Comparison of ENCODE assay signal across 12 cellular contexts in the genomic region with DNA sequence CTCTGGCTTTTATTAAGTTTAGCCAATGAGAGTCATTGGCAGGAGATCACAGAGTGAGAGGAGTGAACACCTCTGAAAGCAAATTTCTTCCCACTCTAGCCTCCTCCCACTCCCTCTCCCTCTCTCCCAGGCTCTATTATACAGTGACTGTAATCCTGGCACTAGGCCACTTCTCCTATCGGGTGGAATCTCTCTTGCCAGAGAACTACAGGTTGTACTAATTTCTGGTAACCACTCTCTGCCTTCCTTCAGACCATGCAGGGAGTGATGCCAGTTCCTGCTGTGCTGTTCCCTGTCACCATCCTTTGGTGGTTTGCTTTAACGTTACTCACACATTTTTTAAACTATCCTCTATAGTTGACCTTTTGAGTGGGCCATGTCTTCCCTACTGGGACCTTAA.
DNase-seq lines count a peak whose midpoint lies in the region; ATAC-seq and TF ChIP-seq lines count a peak whose summit lies in the region.
"Had no signal": no experiment of that assay in that cellular context is flagged by ENCODE, and none has a peak within 500 bp of the region (broad histone marks: within the 10 kb centered on the region; RNA-seq: fewer than 3 reads in every experiment).

No MANE protein-coding gene starts in this region.

- no peaks in the 10 kb centered on the region for H4K20me1 ChIP-seq in BLaER1 treated with 17β-estradiol and CSF1 and Interleukin-3, amounts not matched to agents 10 nM and 100 nM
- peaks cover 5% of the 10 kb centered on the region; the same call in 1 of the 2 replicates for H4K20me1 ChIP-seq in IMR-90 (ENCODE audit: insufficient read depth, low read length)

- H3K4me1 ChIP-seq in BLaER1 treated with 17β-estradiol and CSF1 and Interleukin-3, amounts not matched to agents 10 nM and 100 nM = peaks cover 8 to 78% (median 41%) of the 10 kb centered on the region in 10 experiments
- H3K4me1 ChIP-seq in IMR-90 (ENCODE audit: control insufficient read depth, insufficient read depth, low read length) = peaks cover 11% of the 10 kb centered on the region
- H3K4me1 ChIP-seq in adrenal gland (replicated peaks in 1 of 2) = peaks cover 0 to 6% of the 10 kb centered on the region in 2 donors
- H3K4me1 ChIP-seq in mesenchymal stem cell (ENCODE audit: control insufficient read depth, insufficient read depth, low read depth, low read length) = peaks cover 11% of the 10 kb centered on the region
- peaks cover 6% of the 10 kb centered on the region for H3K4me1 ChIP-seq in suprapubic skin

- H3K36me3 ChIP-seq in BLaER1 treated with 17β-estradiol and CSF1 and Interleukin-3, amounts not matched to agents 10 nM and 100 nM = no peaks in the 10 kb centered on the region
- H3K36me3 ChIP-seq in IMR-90 (ENCODE audit: control insufficient read depth, insufficient read depth, low read length) = no peaks in the 10 kb centered on the region
- no peaks in the 10 kb centered on the region for H3K36me3 ChIP-seq in adrenal gland (replicated peaks in 1 of 2)
- no peaks in the 10 kb centered on the region for H3K36me3 ChIP-seq in mesenchymal stem cell (ENCODE audit: control insufficient read depth in 1 of 2, insufficient read depth in 2 of 2, low read depth in 1 of 2, low read length in 2 of 2)
- no peaks in the 10 kb centered on the region for H3K36me3 ChIP-seq in suprapubic skin

- H3K4me3 ChIP-seq in BLaER1 treated with 17β-estradiol and CSF1 and Interleukin-3, amounts not matched to agents 10 nM and 100 nM = no peak overlapping the region
- no peak overlapping the region for H3K4me3 ChIP-seq in IMR-90 (ENCODE audit: insufficient read depth, low read depth, low read length)
- no peak overlapping the region for H3K4me3 ChIP-seq in adrenal gland
- no peak overlapping the region for H3K4me3 ChIP-seq in mesenchymal stem cell (ENCODE audit: insufficient read depth in 1 of 2, low read depth in 1 of 2, low read length in 2 of 2)
- H3K4me3 ChIP-seq in suprapubic skin = no peak overlapping the region

- H3K79me1 ChIP-seq in IMR-90 (ENCODE audit: low read depth in 1 of 2, low read length in 2 of 2) (no peaks in the 10 kb centered on the region), mesenchymal stem cell (replicated peaks; ENCODE audit: low read length, poor library complexity, severe bottlenecking) (no peaks in the 10 kb centered on the region)

- TF ChIP-seq RAD21 in IMR-90 (IDR thresholded peaks at IDR 0.05; ENCODE audit: low read length) = no peak

- H2BK120ac ChIP-seq in IMR-90 (ENCODE audit: low read depth, low read length) (no peak overlapping the region), mesenchymal stem cell (ENCODE audit: low read depth, low read length) (no peak overlapping the region)

- H3K14ac ChIP-seq in IMR-90 (replicated peaks; ENCODE audit: low read depth, low read length) = peak overlapping the region; percentile 29; the same call in 1 of the 2 replicates
- no peak overlapping the region for H3K14ac ChIP-seq in mesenchymal stem cell (ENCODE audit: low read length in 2 of 2)

- peaks cover 27% of the 10 kb centered on the region for H3K4me1 Mint-ChIP-seq in type B pancreatic cell (ENCODE audit: unreplicated experiment)

- CTCF ChIA-PET in IMR-90 (lab: Yijun Ruan, JAX) = no interaction called here

- no peaks in the 10 kb centered on the region for H3K27me3 ChIP-seq in BLaER1 treated with 17β-estradiol and CSF1 and Interleukin-3, amounts not matched to agents 10 nM and 100 nM
- H3K27me3 ChIP-seq in IMR-90 (ENCODE audit: control insufficient read depth, insufficient read depth, low read length) (no peaks in the 10 kb centered on the region), adrenal gland (no peaks in the 10 kb centered on the region), mesenchymal stem cell (ENCODE audit: control insufficient read depth in 1 of 2, insufficient read depth in 1 of 2, low read length in 2 of 2) (no peaks in the 10 kb centered on the region), suprapubic skin (no peaks in the 10 kb centered on the region)

- in situ Hi-C loops in IMR-90 (cut with MboI; ENCODE audit: low sequenced_read_pairs) = no loop called here

- TF ChIP-seq POLR2A in IMR-90 (IDR thresholded peaks at IDR 0.05; ENCODE audit: low read depth, low read length) (no peak), adrenal gland (IDR thresholded peaks at IDR 0.05) (no peak), suprapubic skin (IDR thresholded peaks at IDR 0.05) (no peak)

- H2AK5ac ChIP-seq in IMR-90 (ENCODE audit: low read depth, low read length) (peak overlapping the region; percentile 37; the same call in 1 of the 2 replicates), mesenchymal stem cell (ENCODE audit: low read length, severe bottlenecking) (peak overlapping the region; percentile 17)

- H4K91ac ChIP-seq in IMR-90 (ENCODE audit: insufficient read depth, low read depth, low read length) (no peak overlapping the region), mesenchymal stem cell (ENCODE audit: low read length) (no peak overlapping the region)

- H3K36me3 Mint-ChIP-seq in type B pancreatic cell = no peaks in the 10 kb centered on the region

- peak overlapping the region in 5 of 11 experiments; percentile 35 to 63 (median 46); a peak in 10 of 22 replicates for H3K27ac ChIP-seq in BLaER1 treated with 17β-estradiol and CSF1 and Interleukin-3, amounts not matched to agents 10 nM and 100 nM
- H3K27ac ChIP-seq in IMR-90 (ENCODE audit: insufficient read depth, low read length) (no peak overlapping the region), adrenal gland (no peak overlapping the region), mesenchymal stem cell (ENCODE audit: low read length, poor library complexity, severe bottlenecking) (peak overlapping the region; percentile 81), suprapubic skin (no peak overlapping the region)

- no peak overlapping the region for H2AK9ac ChIP-seq in IMR-90 (replicated peaks; ENCODE audit: low read depth, low read length, poor library complexity)

- H4K8ac ChIP-seq in IMR-90 (ENCODE audit: low read depth in 2 of 2, low read length in 2 of 2) = no peak overlapping the region
- H4K8ac ChIP-seq in mesenchymal stem cell (ENCODE audit: low read length) = peak overlapping the region; percentile 27

- no peak overlapping the region for H3K27ac Mint-ChIP-seq in type B pancreatic cell
- H3K27ac Mint-ChIP-seq: effector memory CD8-positive, alpha-beta T cell had no signal

- peak; percentile 66 for DNase-seq in IMR-90
- DNase-seq in adrenal gland = peak in 4 of 7 donors; percentile 14 to 23 (median 20)
- peak; percentile 66 for DNase-seq in mesenchymal stem cell
- DNase-seq in type B pancreatic cell (ENCODE audit: extremely low spot score, unreplicated experiment) = no peak
- no peak for DNase-seq in suprapubic skin (ENCODE audit: low spot score in 2 of 2)
- no peak for DNase-seq in HuH-7 (ENCODE audit: low spot score)
- DNase-seq: activated CD4-positive, CD25-positive, alpha-beta regulatory T cell treated with anti-CD3 and anti-CD28 coated beads, Interleukin-2, amount 50 U/mL, for 72 hours; effector memory CD8-positive, alpha-beta T cell; NCI-H1417 had no signal

- H2BK20ac ChIP-seq in IMR-90 (ENCODE audit: low read depth, low read length) = no peak overlapping the region

- H3K9me1 ChIP-seq in IMR-90 (ENCODE audit: insufficient read depth, low read length) = peaks cover 6% of the 10 kb centered on the region; the same call in 1 of the 2 replicates

- no TSS peak for BruUV-seq in IMR-90 (replicated peaks; lab: Mats Ljungman, UMichigan)

- H3K9me3 ChIP-seq in BLaER1 treated with 17β-estradiol and CSF1 and Interleukin-3, amounts not matched to agents 10 nM and 100 nM (replicated peaks in 1 of 11) = no peaks in the 10 kb centered on the region
- H3K9me3 ChIP-seq in IMR-90 (ENCODE audit: control insufficient read depth, insufficient read depth, low read length) (no peaks in the 10 kb centered on the region), adrenal gland (replicated peaks in 1 of 3) (no peaks in the 10 kb centered on the region), mesenchymal stem cell (ENCODE audit: control insufficient read depth, low read length) (no peaks in the 10 kb centered on the region), suprapubic skin (no peaks in the 10 kb centered on the region)

- TF ChIP-seq CTCF in IMR-90 (conservative IDR thresholded peaks at IDR 0.05; ENCODE audit: low read depth, low read length) = no peak
- no peak for TF ChIP-seq CTCF in adrenal gland (IDR thresholded peaks at IDR 0.05)
- TF ChIP-seq CTCF in type B pancreatic cell (conservative IDR thresholded peaks at IDR 0.05) = no peak
- no peak for TF ChIP-seq CTCF in suprapubic skin (IDR thresholded peaks at IDR 0.05)

- H3K9me3 Mint-ChIP-seq in type B pancreatic cell = no peaks in the 10 kb centered on the region
- H3K9me3 Mint-ChIP-seq: effector memory CD8-positive, alpha-beta T cell had no signal

- H3K4ac ChIP-seq in IMR-90 (ENCODE audit: low read depth, low read length) (no peak overlapping the region), mesenchymal stem cell (ENCODE audit: low read depth in 1 of 2, low read length in 2 of 2) (peak overlapping the region in 1 of 2 experiments; percentile 38)

- no peak overlapping the region for H2AFZ ChIP-seq in IMR-90 (replicated peaks; ENCODE audit: low read length, poor library complexity)
- H2AFZ ChIP-seq in mesenchymal stem cell (ENCODE audit: low read depth, low read length) = no peak overlapping the region

- intact Hi-C loops in IMR-90 (cut with micrococcal nuclease) (no loop called here), adrenal gland (cut with DNase I) (no loop called here)

- POLR2A ChIA-PET in IMR-90 (lab: Charles Lee; ENCODE audit: unreplicated experiment) = interaction anchor here (0.5 to 1.0 kb wide), 3 partner anchors 11 to 103 kb away, joined by 3 to 12 read pairs (median 7); no protein-coding TSS in a partner anchor

- no peak for TF ChIP-seq EP300 in suprapubic skin (IDR thresholded peaks at IDR 0.05)

- no peak overlapping the region for H2BK5ac ChIP-seq in IMR-90 (ENCODE audit: low read depth, low read length, poor library complexity, severe bottlenecking)
- no peak overlapping the region for H2BK5ac ChIP-seq in mesenchymal stem cell (ENCODE audit: low read depth, low read length, poor library complexity, severe bottlenecking)

- no peak overlapping the region for H3K56ac ChIP-seq in IMR-90 (ENCODE audit: extremely low read depth, insufficient read depth, low read length)

- no peak overlapping the region; a peak in 2 of 22 replicates for H3K9ac ChIP-seq in BLaER1 treated with 17β-estradiol and CSF1 and Interleukin-3, amounts not matched to agents 10 nM and 100 nM
- no peak overlapping the region for H3K9ac ChIP-seq in IMR-90 (ENCODE audit: low read depth, low read length)
- no peak overlapping the region for H3K9ac ChIP-seq in mesenchymal stem cell (ENCODE audit: low read length)

- dilution Hi-C loops in IMR-90 (cut with HindIII; ENCODE audit: low sequenced_read_pairs, unreplicated experiment) = no loop called here

- H2BK12ac ChIP-seq in mesenchymal stem cell (ENCODE audit: low read length in 2 of 2) = peak overlapping the region in 1 of 2 experiments; percentile 44

- no peaks in the 10 kb centered on the region for H3K27me3 Mint-ChIP-seq in type B pancreatic cell

- H3K23ac ChIP-seq in IMR-90 (ENCODE audit: low read depth, low read length) = no peak overlapping the region
- H3K23ac ChIP-seq in mesenchymal stem cell (ENCODE audit: low read length in 2 of 2) = no peak overlapping the region

- H3K18ac ChIP-seq in IMR-90 (ENCODE audit: low read depth, low read length) (no peak overlapping the region), mesenchymal stem cell (ENCODE audit: low read depth in 1 of 2, low read length in 2 of 2) (peak overlapping the region; percentile 48 to 57)

- H4K5ac ChIP-seq in IMR-90 (ENCODE audit: low read depth, low read length) = no peak overlapping the region

- peak overlapping the region in 9 of 11 experiments; percentile 1 to 89 (median 71); a peak in 15 of 22 replicates for H3K4me2 ChIP-seq in BLaER1 treated with 17β-estradiol and CSF1 and Interleukin-3, amounts not matched to agents 10 nM and 100 nM
- H3K4me2 ChIP-seq in IMR-90 (ENCODE audit: low read depth, low read length) (no peak overlapping the region), mesenchymal stem cell (ENCODE audit: low read length, poor library complexity, severe bottlenecking) (no peak overlapping the region)

- H3K4me3 Mint-ChIP-seq in type B pancreatic cell = no peak overlapping the region
- H3K4me3 Mint-ChIP-seq: effector memory CD8-positive, alpha-beta T cell had no signal

- H2BK15ac ChIP-seq in IMR-90 (ENCODE audit: low read depth, low read length) (0 out of 3 replicates have a peak overlapping the region, but pooled peaks have one; percentile 16), mesenchymal stem cell (ENCODE audit: low read depth, poor library complexity, severe bottlenecking) (no peak overlapping the region)

- WGBS in IMR-90 (ENCODE audit: extremely low coverage in 2 of 2, insufficient read length in 1 of 2), 2 experiments = 9% methylated on average over 1 of the region's 2 CpGs; no CpG with 5 or more reads in 1 of the 2 experiments
- 35 to 47% (median 43%) methylated on average over 2 of the region's 2 CpGs for WGBS in adrenal gland, 4 donors
- WGBS in mesenchymal stem cell = 11% methylated on average over 2 of the region's 2 CpGs
- 21% methylated on average over 2 of the region's 2 CpGs for WGBS in suprapubic skin

- peak; percentile 18; the same call in 1 of the 2 replicates for ATAC-seq in IMR-90 (ENCODE audit: low read depth)
- ATAC-seq in GM21390 (IDR thresholded peaks at IDR 0.05; ENCODE audit: unreplicated experiment) = no peak
- ATAC-seq: effector memory CD8-positive, alpha-beta T cell; HCT116 had no signal

Comparison
In these comparisons a context has a peak if more than half of its experiments do, and no peak if none do; other contexts are left out.
1. H3K4me2 ChIP-seq: peak in BLaER1 treated with 17β-estradiol and CSF1 and Interleukin-3, amounts not matched to agents 10 nM and 100 nM (9 of 11); none in IMR-90 (single experiment) and mesenchymal stem cell (single experiment).
2. DNase-seq: peak in IMR-90 (single experiment), adrenal gland (4 of 7) and mesenchymal stem cell (single experiment); none in type B pancreatic cell (single experiment), suprapubic skin (0 of 2) and HuH-7 (single experiment).